ENCODE assay signal across 2 cellular contexts in genomic region chr7:132090444-132090843, GRCh38.
TF ChIP-seq lines count a peak whose summit lies in the region.

No MANE protein-coding gene starts in this region.

TF ChIP-seq in K562, 482 proteins besides CTCF, POLR2A, EP300 and RAD21 (continued from another document):
- TF ChIP-seq CHD4 (IDR thresholded peaks at IDR 0.05; ENCODE audit: insufficient read depth, insufficient replicate concordance, low read depth, low read length, poor library complexity, severe bottlenecking) (no peak), PCBP1 (IDR thresholded peaks at IDR 0.05; ENCODE audit: low read depth, low read length, poor library complexity, severe bottlenecking) (no peak), USF2 (CRISPR knock-in tag; IDR thresholded peaks at IDR 0.05) (peak; percentile 77), ATF1 (CRISPR knock-in tag; IDR thresholded peaks at IDR 0.05) (no peak), ATF1 (tag; IDR thresholded peaks at IDR 0.05) (no peak), LEF1 (IDR thresholded peaks at IDR 0.05) (no peak), NR2C2 (CRISPR knock-in tag; IDR thresholded peaks at IDR 0.05) (no peak), NR2C2 (tag; IDR thresholded peaks at IDR 0.05) (no peak), SREBF1 (IDR thresholded peaks at IDR 0.05; ENCODE audit: borderline replicate concordance, low read depth, low read length) (no peak), TARDBP (IDR thresholded peaks at IDR 0.05) (no peak), ZNF551 (CRISPR knock-in tag; IDR thresholded peaks at IDR 0.05) (no peak), ATF3 (IDR thresholded peaks at IDR 0.05) (peak; percentile 36), ATF3 (CRISPR knock-in tag; conservative IDR thresholded peaks at IDR 0.05) (no peak), HDAC8 (tag; IDR thresholded peaks at IDR 0.05) (no peak), RAD51 (IDR thresholded peaks at IDR 0.05; ENCODE audit: borderline replicate concordance, low read depth) (peak; percentile 59), GABPA (tag; conservative IDR thresholded peaks at IDR 0.05; ENCODE audit: low read depth) (no peak), POLR2G (IDR thresholded peaks at IDR 0.05; ENCODE audit: low read depth, low read length) (no peak), KLF13 (tag; IDR thresholded peaks at IDR 0.05; ENCODE audit: borderline replicate concordance, low read depth) (no peak), YBX1 (IDR thresholded peaks at IDR 0.05) (no peak), CEBPG (CRISPR knock-in tag; IDR thresholded peaks at IDR 0.05) (peak; percentile 34; the same call in 1 of the 2 replicates), CEBPG (tag; conservative IDR thresholded peaks at IDR 0.05 in 1 of 2, IDR thresholded peaks at IDR 0.05 in 1 of 2) (peak in 1 of 2 experiments; percentile 59; a peak in 2 of 4 replicates), USF1 (CRISPR knock-in tag; IDR thresholded peaks at IDR 0.05) (peak; percentile 52), ZNF197 (CRISPR knock-in tag; IDR thresholded peaks at IDR 0.05; ENCODE audit: low read depth) (no peak), E4F1 (CRISPR knock-in tag; IDR thresholded peaks at IDR 0.05; ENCODE audit: borderline replicate concordance) (no peak), GMEB1 (CRISPR knock-in tag; IDR thresholded peaks at IDR 0.05) (no peak), POLR2B (IDR thresholded peaks at IDR 0.05; ENCODE audit: low read depth, partially characterized antibody) (no peak), CHD2 (IDR thresholded peaks at IDR 0.05; ENCODE audit: low read depth, low read length) (no peak), JUNB (CRISPR knock-in tag; conservative IDR thresholded peaks at IDR 0.05) (no peak), RBM34 (IDR thresholded peaks at IDR 0.05; ENCODE audit: borderline replicate concordance, insufficient read depth, low read length) (no peak), CEBPB (tag; IDR thresholded peaks at IDR 0.05) (peak; percentile 46; the same call in 1 of the 2 replicates), ZNF785 (CRISPR knock-in tag; IDR thresholded peaks at IDR 0.05) (no peak), SMARCE1 (IDR thresholded peaks at IDR 0.05) (no peak), SMC3 (conservative IDR thresholded peaks at IDR 0.05; ENCODE audit: insufficient read depth, low read depth, low read length) (no peak), ZNF384 (IDR thresholded peaks at IDR 0.05; ENCODE audit: low read depth, low read length) (no peak), MCM2 (IDR thresholded peaks at IDR 0.05; ENCODE audit: low read depth) (no peak)

TF ChIP-seq in HepG2, 621 proteins besides CTCF, POLR2A, EP300 and RAD21 (continued from another document):
- TF ChIP-seq ZNF609 (CRISPR knock-in tag; IDR thresholded peaks at IDR 0.05; ENCODE audit: borderline replicate concordance) (no peak), PPARG (CRISPR knock-in tag; conservative IDR thresholded peaks at IDR 0.05) (no peak), ZNF275 (CRISPR knock-in tag; IDR thresholded peaks at IDR 0.05; ENCODE audit: borderline replicate concordance) (no peak), REST (IDR thresholded peaks at IDR 0.05; ENCODE audit: borderline replicate concordance in 1 of 2, low read depth in 1 of 2, low read length in 2 of 2) (no peak), ZZZ3 (CRISPR knock-in tag; IDR thresholded peaks at IDR 0.05; ENCODE audit: borderline replicate concordance) (no peak)
